16 cellular contexts compared by ENCODE assay signal in genomic region chr12:32768518-32768917, GRCh38. TPM values are rescaled to one million over a fixed set of nuclear protein-coding genes. Genes with fewer than 3 reads are reported as not detected.
DNase-seq lines count a peak whose midpoint lies in the region; ATAC-seq and TF ChIP-seq lines count a peak whose summit lies in the region.
"Had no signal": no experiment of that assay in that cellular context is flagged by ENCODE, and none has a peak within 500 bp of the region (broad histone marks: within the 10 kb centered on the region; RNA-seq: fewer than 3 reads in every experiment).

No MANE protein-coding gene starts in this region.

- no peak for TF ChIP-seq CTCF in WERI-Rb-1 (IDR thresholded peaks at IDR 0.05; ENCODE audit: low read depth, low read length)

- no peak overlapping the region for H3K27ac ChIP-seq in WERI-Rb-1

- H3K4me3 Mint-ChIP-seq in T-cell = no peak overlapping the region
- H3K4me3 Mint-ChIP-seq: B cell; CD4-positive, alpha-beta T cell; H9 had no signal

- no peaks in the 10 kb centered on the region for H3K9me3 Mint-ChIP-seq in T-cell
- H3K9me3 Mint-ChIP-seq: CD4-positive, alpha-beta T cell; H9 had no signal

- ATAC-seq in T-cell (replicated peaks in 1 of 4) (no peak), HG02840 (IDR thresholded peaks at IDR 0.05; ENCODE audit: low FRiP score, unreplicated experiment) (no peak)

- no peaks in the 10 kb centered on the region for H3K9me3 ChIP-seq in WERI-Rb-1 (ENCODE audit: severe bottlenecking)

- peaks cover 17 to 22% of the 10 kb centered on the region in 2 donors for H3K27me3 Mint-ChIP-seq in T-cell

- peak; percentile 12 for DNase-seq in HT-29 (ENCODE audit: low spot score)
- DNase-seq in NCI-H69 (lab: John Stamatoyannopoulos, UW) = peak; percentile 3
- DNase-seq in WERI-Rb-1 = peak; percentile 9
- peak; percentile 22 for DNase-seq in kidney tubule cell (ENCODE audit: low spot score)
- DNase-seq in T-cell = no peak
- no peak for DNase-seq in activated CD4-positive, alpha-beta T cell treated with anti-CD3 and anti-CD28 coated beads for 4 hours
- no peak for DNase-seq in stimulated activated CD4-positive, alpha-beta T cell treated with anti-CD3 and anti-CD28 coated beads, Interleukin-12 subunit alpha, Interleukin-12 subunit beta, amount 100 ng/mL, for 4 hours
- DNase-seq: C1 segment of cervical spinal cord; Calu3; CD4-positive, alpha-beta T cell; DMS 273 treated with DMSO at 0.1 percent for 48 hours; DMS79; GOT3; H9 had no signal

- H3K36me3 ChIP-seq in WERI-Rb-1 = no peaks in the 10 kb centered on the region

- no peaks in the 10 kb centered on the region for H3K36me3 Mint-ChIP-seq in T-cell

- H3K4me1 Mint-ChIP-seq in T-cell = no peaks in the 10 kb centered on the region
- H3K4me1 Mint-ChIP-seq: B cell had no signal

- H3K27me3 ChIP-seq in WERI-Rb-1 (ENCODE audit: insufficient read depth, low read depth, severe bottlenecking) = no peaks in the 10 kb centered on the region

- H3K27ac Mint-ChIP-seq in T-cell = no peak overlapping the region
- H3K27ac Mint-ChIP-seq: B cell; CD4-positive, alpha-beta T cell; H9 had no signal

- CTCF ChIA-PET in T-cell (lab: Charles Lee) = no interaction called here

- POLR2A ChIA-PET in T-cell (lab: Charles Lee) = no interaction called here

- H3K4me3 ChIP-seq in WERI-Rb-1 (ENCODE audit: low read depth, low read length) = no peak overlapping the region

RNA-seq across cellular contexts. Expression of gene YARS2, which starts 12.8 kb away (rescaled TPM):
- 45.9 and 50.0 TPM in 2 replicates for total RNA-seq in HT-29 (2014; rRNA removed; shearing (Covaris generic))
- total RNA-seq in T-cell = 10 to 100 TPM; 14.8 to 20.4 (median 18.0) TPM

Comparison
In these comparisons a context has a peak if more than half of its experiments do, and no peak if none do; other contexts are left out.
1. DNase-seq: peak in HT-29 (single experiment), NCI-H69 (single experiment), WERI-Rb-1 (single experiment) and kidney tubule cell (single experiment); none in T-cell (0 of 34), activated CD4-positive, alpha-beta T cell treated with anti-CD3 and anti-CD28 coated beads for 4 hours (0 of 2) and stimulated activated CD4-positive, alpha-beta T cell treated with anti-CD3 and anti-CD28 coated beads, Interleukin-12 subunit alpha, Interleukin-12 subunit beta, amount 100 ng/mL, for 4 hours (single experiment).